Comparison of ENCODE assay signal across 13 cellular contexts in genomic region chr14:29741909-29742401, GRCh38.
DNase-seq lines count a peak whose midpoint lies in the region; ATAC-seq and TF ChIP-seq lines count a peak whose summit lies in the region.
"Had no signal": no experiment of that assay in that cellular context is flagged by ENCODE, and none has a peak within 500 bp of the region (broad histone marks: within the 10 kb centered on the region; RNA-seq: fewer than 3 reads in every experiment).

No MANE protein-coding gene starts in this region.

- H3K4me1 Mint-ChIP-seq in activated CD8-positive, alpha-beta T cell treated with anti-CD3 and anti-CD28 coated beads for 36 hours (ENCODE audit: low read depth) = no peaks in the 10 kb centered on the region
- H3K4me1 Mint-ChIP-seq in activated T-helper 1 cell treated with anti-CD3 and anti-CD28 coated beads, Interleukin-12 subunit alpha, Interleukin-12 subunit beta, Interleukin-2, Interleukin-4 antibody, amounts not matched to agents 30 ng/mL and 10 ng/mL and 1 ng/mL, durations not matched to agents 14 hours and 24 hours and 36 hours (ENCODE audit: low read depth) = no peaks in the 10 kb centered on the region

- H3K4me3 Mint-ChIP-seq in activated CD8-positive, alpha-beta T cell treated with anti-CD3 and anti-CD28 coated beads for 36 hours = no peak overlapping the region
- no peak overlapping the region for H3K4me3 Mint-ChIP-seq in activated T-helper 1 cell treated with anti-CD3 and anti-CD28 coated beads, Interleukin-12 subunit alpha, Interleukin-12 subunit beta, Interleukin-2, Interleukin-4 antibody, amounts not matched to agents 30 ng/mL and 10 ng/mL and 1 ng/mL, durations not matched to agents 14 hours and 24 hours and 36 hours
- H3K4me3 Mint-ChIP-seq: activated T-cell treated with anti-CD3 and anti-CD28 coated beads, Interleukin-2, amount 50 U/mL, for 4 hours had no signal

- H3K9me3 Mint-ChIP-seq in activated CD8-positive, alpha-beta T cell treated with anti-CD3 and anti-CD28 coated beads for 36 hours = peaks cover 13% of the 10 kb centered on the region
- H3K9me3 Mint-ChIP-seq in activated T-helper 1 cell treated with anti-CD3 and anti-CD28 coated beads, Interleukin-12 subunit alpha, Interleukin-12 subunit beta, Interleukin-2, Interleukin-4 antibody, amounts not matched to agents 30 ng/mL and 10 ng/mL and 1 ng/mL, durations not matched to agents 14 hours and 24 hours and 36 hours = peaks cover 24% of the 10 kb centered on the region

- H3K27me3 Mint-ChIP-seq in activated CD8-positive, alpha-beta T cell treated with anti-CD3 and anti-CD28 coated beads for 36 hours = no peaks in the 10 kb centered on the region
- no peaks in the 10 kb centered on the region for H3K27me3 Mint-ChIP-seq in activated T-helper 1 cell treated with anti-CD3 and anti-CD28 coated beads, Interleukin-12 subunit alpha, Interleukin-12 subunit beta, Interleukin-2, Interleukin-4 antibody, amounts not matched to agents 30 ng/mL and 10 ng/mL and 1 ng/mL, durations not matched to agents 14 hours and 24 hours and 36 hours (ENCODE audit: insufficient read depth)

- H3K27ac Mint-ChIP-seq in activated CD8-positive, alpha-beta T cell treated with anti-CD3 and anti-CD28 coated beads for 36 hours = no peak overlapping the region
- H3K27ac Mint-ChIP-seq in activated T-helper 1 cell treated with anti-CD3 and anti-CD28 coated beads, Interleukin-12 subunit alpha, Interleukin-12 subunit beta, Interleukin-2, Interleukin-4 antibody, amounts not matched to agents 30 ng/mL and 10 ng/mL and 1 ng/mL, durations not matched to agents 14 hours and 24 hours and 36 hours = no peak overlapping the region

- DNase-seq in GM03348 (ENCODE audit: low spot score) (peak; percentile 44), NCI-H446 treated with DMSO at 0.1 percent for 48 hours (lab: John Stamatoyannopoulos, UW) (peak; percentile 94), fibroblast of peridontal ligament (ENCODE audit: extremely low read depth) (peak; percentile 72), putamen (ENCODE audit: low spot score) (peak; percentile 36)
- no peak for DNase-seq in activated CD8-positive, alpha-beta T cell treated with anti-CD3 and anti-CD28 coated beads for 36 hours
- no peak for DNase-seq in activated effector memory CD4-positive, alpha-beta T cell treated with Interleukin-2 at 50 U/mL for 16 hours
- DNase-seq in activated T-helper 1 cell treated with anti-CD3 and anti-CD28 coated beads, Interleukin-12 subunit alpha, Interleukin-12 subunit beta, Interleukin-2, Interleukin-4 antibody, amounts not matched to agents 30 ng/mL and 10 ng/mL and 1 ng/mL, durations not matched to agents 14 hours and 24 hours and 36 hours (ENCODE audit: low spot score) = no peak
- DNase-seq: activated T-cell treated with anti-CD3 and anti-CD28 coated beads, Interleukin-2, amount 50 U/mL, for 4 hours; cortex of kidney; NCI-H526; right lobe of liver; T-helper 9 cell had no signal

- intact Hi-C loops in activated CD8-positive, alpha-beta T cell treated with anti-CD3 and anti-CD28 coated beads for 36 hours (cut with micrococcal nuclease) = no loop called here
- intact Hi-C loops in activated T-helper 1 cell treated with anti-CD3 and anti-CD28 coated beads, Interleukin-12 subunit alpha, Interleukin-12 subunit beta, Interleukin-2, Interleukin-4 antibody, amounts not matched to agents 30 ng/mL and 10 ng/mL and 1 ng/mL, durations not matched to agents 14 hours and 24 hours and 36 hours (cut with micrococcal nuclease) = no loop called here

- no peak for ATAC-seq in HG03196 (IDR thresholded peaks at IDR 0.05; ENCODE audit: unreplicated experiment)
- ATAC-seq in activated CD8-positive, alpha-beta T cell treated with anti-CD3 and anti-CD28 coated beads for 36 hours = no peak
- ATAC-seq: activated T-cell treated with anti-CD3 and anti-CD28 coated beads, Interleukin-2, amount 50 U/mL, for 4 hours had no signal

- CTCF ChIA-PET in activated CD8-positive, alpha-beta T cell treated with anti-CD3 and anti-CD28 coated beads for 36 hours (lab: Charles Lee) = no interaction called here

- POLR2A ChIA-PET in activated CD8-positive, alpha-beta T cell treated with anti-CD3 and anti-CD28 coated beads for 36 hours (lab: Charles Lee) = no interaction called here

- TF ChIP-seq CTCF in activated CD8-positive, alpha-beta T cell treated with anti-CD3 and anti-CD28 coated beads for 36 hours (IDR thresholded peaks at IDR 0.05) = no peak

- H3K36me3 Mint-ChIP-seq in activated CD8-positive, alpha-beta T cell treated with anti-CD3 and anti-CD28 coated beads for 36 hours (ENCODE audit: low read depth) = no peaks in the 10 kb centered on the region
- no peaks in the 10 kb centered on the region for H3K36me3 Mint-ChIP-seq in activated T-helper 1 cell treated with anti-CD3 and anti-CD28 coated beads, Interleukin-12 subunit alpha, Interleukin-12 subunit beta, Interleukin-2, Interleukin-4 antibody, amounts not matched to agents 30 ng/mL and 10 ng/mL and 1 ng/mL, durations not matched to agents 14 hours and 24 hours and 36 hours (ENCODE audit: low read depth)

Comparison
In these comparisons a context has a peak if more than half of its experiments do, and no peak if none do; other contexts are left out.
1. DNase-seq: peak in GM03348 (single experiment), NCI-H446 treated with DMSO at 0.1 percent for 48 hours (single experiment), fibroblast of peridontal ligament (single experiment) and putamen (single experiment); none in activated CD8-positive, alpha-beta T cell treated with anti-CD3 and anti-CD28 coated beads for 36 hours (single experiment), activated effector memory CD4-positive, alpha-beta T cell treated with Interleukin-2 at 50 U/mL for 16 hours (single experiment) and activated T-helper 1 cell treated with anti-CD3 and anti-CD28 coated beads, Interleukin-12 subunit alpha, Interleukin-12 subunit beta, Interleukin-2, Interleukin-4 antibody, amounts not matched to agents 30 ng/mL and 10 ng/mL and 1 ng/mL, durations not matched to agents 14 hours and 24 hours and 36 hours (single experiment).